In the genomic region with DNA sequence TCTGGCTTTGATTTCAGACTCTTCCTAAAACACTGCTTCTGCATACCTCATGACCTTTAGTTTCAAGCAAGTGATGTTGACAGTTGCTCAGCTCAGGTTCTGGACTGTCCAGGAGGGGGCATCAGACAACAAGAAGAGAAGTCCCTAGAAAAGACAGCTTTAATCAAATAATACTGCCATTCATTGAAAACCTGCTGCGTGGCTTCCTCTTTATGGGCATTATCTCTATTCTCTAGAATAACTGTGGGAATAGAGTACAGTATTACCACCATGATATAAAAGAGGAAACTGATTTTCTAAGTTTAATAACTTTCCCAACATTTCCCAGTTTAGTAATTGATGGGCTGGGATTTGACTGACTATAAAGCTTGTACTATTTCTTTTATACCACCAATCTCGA, we compare ENCODE assay signal across 8 cellular contexts.
DNase-seq lines count a peak whose midpoint lies in the region; ATAC-seq and TF ChIP-seq lines count a peak whose summit lies in the region.

No MANE protein-coding gene starts in this region.

- peak; percentile 73 for ATAC-seq in GM21723 (IDR thresholded peaks at IDR 0.05; ENCODE audit: unreplicated experiment)
- no peak for ATAC-seq in GM19455 (IDR thresholded peaks at IDR 0.05; ENCODE audit: unreplicated experiment)

- DNase-seq in DMS79 (lab: John Stamatoyannopoulos, UW) = peak; percentile 37
- peak; percentile 79 for DNase-seq in LHCN-M2 (ENCODE audit: low read depth)
- DNase-seq in RPMI7951 (ENCODE audit: low read depth) = peak; percentile 72
- DNase-seq in activated naive CD4-positive, alpha-beta T cell treated with Interleukin-2 at 50 U/mL for 16 hours = peak; percentile 50
- peak; percentile 71 for DNase-seq in glutamatergic neuron
- DNase-seq in pulmonary artery endothelial cell (ENCODE audit: low read depth, low spot score) = peak; percentile 27

- TF ChIP-seq CTCF in glutamatergic neuron (IDR thresholded peaks at IDR 0.05; ENCODE audit: partially characterized antibody, unreplicated experiment) = peak; percentile 69

- peaks cover 2% of the 10 kb centered on the region for H3K27me3 Mint-ChIP-seq in glutamatergic neuron (ENCODE audit: unreplicated experiment)

- peaks cover 14% of the 10 kb centered on the region for H3K4me1 Mint-ChIP-seq in glutamatergic neuron (ENCODE audit: low read depth, unreplicated experiment)

- H3K4me3 Mint-ChIP-seq in glutamatergic neuron (ENCODE audit: unreplicated experiment) = no peak overlapping the region

- no peaks in the 10 kb centered on the region for H3K36me3 Mint-ChIP-seq in glutamatergic neuron (ENCODE audit: unreplicated experiment)

- H3K27ac Mint-ChIP-seq in glutamatergic neuron (ENCODE audit: unreplicated experiment) = no peak overlapping the region

- no peaks in the 10 kb centered on the region for H3K9me3 Mint-ChIP-seq in glutamatergic neuron (ENCODE audit: unreplicated experiment)

Comparison
In these comparisons a context has a peak if more than half of its experiments do, and no peak if none do; other contexts are left out.
1. DNase-seq: peak in every context shown above with its lines; median percentile 79 in LHCN-M2; 72 in RPMI7951; 71 in glutamatergic neuron; 50 in activated naive CD4-positive, alpha-beta T cell treated with Interleukin-2 at 50 U/mL for 16 hours; 37 in DMS79; 27 in pulmonary artery endothelial cell.